ENCODE assay signal across 9 cellular contexts in genomic region chr4:1351854-1352633, GRCh38. TPM values are rescaled to one million over a fixed set of nuclear protein-coding genes. Genes with fewer than 3 reads are reported as not detected.
DNase-seq lines count a peak whose midpoint lies in the region; ATAC-seq and TF ChIP-seq lines count a peak whose summit lies in the region.
"Had no signal": no experiment of that assay in that cellular context is flagged by ENCODE, and none has a peak within 500 bp of the region (broad histone marks: within the 10 kb centered on the region; RNA-seq: fewer than 3 reads in every experiment).

No MANE protein-coding gene starts in this region.

- H3K27me3 ChIP-seq in HL-60 (ENCODE audit: insufficient read depth, poor library complexity, severe bottlenecking) (no peaks in the 10 kb centered on the region), esophagus squamous epithelium (no peaks in the 10 kb centered on the region)

- DNase-seq in COR-L47 (lab: John Stamatoyannopoulos, UW) (peak; percentile 67), HL-60 (ENCODE audit: low read depth in 1 of 2, low spot score in 1 of 2) (peak; percentile 64 to 85), OCI-M1 (lab: John Stamatoyannopoulos, UW) (peak; percentile 84), esophagus squamous epithelium (lab: John Stamatoyannopoulos, UW) (no peak)
- peak; percentile 90 for DNase-seq in activated T-cell treated with anti-CD3 and anti-CD28 coated beads, Interleukin-2, amount 50 U/mL, for 1 hour
- peak; percentile 88 for DNase-seq in natural killer cell treated with Interleukin-12 subunit alpha and Interleukin-12 subunit beta and Interleukin-15 and Interleukin-18, amount 100 ng/mL, for 72 hours (ENCODE audit: low spot score)

- no peak overlapping the region for H3K4me3 Mint-ChIP-seq in natural killer cell treated with Interleukin-12 subunit alpha and Interleukin-12 subunit beta and Interleukin-15 and Interleukin-18, amount 100 ng/mL, for 72 hours
- no peak overlapping the region for H3K4me3 Mint-ChIP-seq in stimulated activated memory B cell treated with anti-CD40 and anti-IgM and Interleukin-4, amounts not matched to agents 10 μg/mL and 1 μg/mL and 100 μg/mL, for 72 hours

- peaks cover 19 to 20% of the 10 kb centered on the region in 2 donors for H3K4me1 Mint-ChIP-seq in natural killer cell treated with Interleukin-12 subunit alpha and Interleukin-12 subunit beta and Interleukin-15 and Interleukin-18, amount 100 ng/mL, for 72 hours (ENCODE audit: low read depth in 2 of 2)
- peaks cover 33% of the 10 kb centered on the region for H3K4me1 Mint-ChIP-seq in stimulated activated memory B cell treated with anti-CD40 and anti-IgM and Interleukin-4, amounts not matched to agents 10 μg/mL and 1 μg/mL and 100 μg/mL, for 72 hours

- H3K36me3 ChIP-seq in esophagus squamous epithelium: peaks cover 13 to 69% (median 16%) of the 10 kb centered on the region in 3 donors

- WGBS in esophagus squamous epithelium, 2 donors: 42 to 50% methylated on average over 7 to 8 of the region's 26 CpGs

- H3K4me3 ChIP-seq in HL-60 (replicated peaks; ENCODE audit: insufficient read depth, low read length): no peak overlapping the region
- H3K4me3 ChIP-seq in esophagus squamous epithelium: no peak overlapping the region

- peaks cover 10 to 45% (median 19%) of the 10 kb centered on the region in 3 donors for H3K4me1 ChIP-seq in esophagus squamous epithelium

- no peaks in the 10 kb centered on the region for H3K36me3 Mint-ChIP-seq in natural killer cell treated with Interleukin-12 subunit alpha and Interleukin-12 subunit beta and Interleukin-15 and Interleukin-18, amount 100 ng/mL, for 72 hours
- peaks cover 23% of the 10 kb centered on the region for H3K36me3 Mint-ChIP-seq in stimulated activated memory B cell treated with anti-CD40 and anti-IgM and Interleukin-4, amounts not matched to agents 10 μg/mL and 1 μg/mL and 100 μg/mL, for 72 hours

- H3K9me3 Mint-ChIP-seq in natural killer cell treated with Interleukin-12 subunit alpha and Interleukin-12 subunit beta and Interleukin-15 and Interleukin-18, amount 100 ng/mL, for 72 hours: no peaks in the 10 kb centered on the region
- H3K9me3 Mint-ChIP-seq in stimulated activated memory B cell treated with anti-CD40 and anti-IgM and Interleukin-4, amounts not matched to agents 10 μg/mL and 1 μg/mL and 100 μg/mL, for 72 hours: no peaks in the 10 kb centered on the region

- H3K27ac ChIP-seq in HL-60 (replicated peaks) (no peak overlapping the region), esophagus squamous epithelium (peak overlapping the region in 3 of 4 donors; percentile 31 to 52 (median 36))

- intact Hi-C loops in esophagus squamous epithelium (cut with DNase I): loop anchor here (5.0 to 10.0 kb wide), 2 partner anchors 220 to 273 kb away; no protein-coding TSS in a partner anchor

- no peaks in the 10 kb centered on the region for H3K27me3 Mint-ChIP-seq in natural killer cell treated with Interleukin-12 subunit alpha and Interleukin-12 subunit beta and Interleukin-15 and Interleukin-18, amount 100 ng/mL, for 72 hours
- H3K27me3 Mint-ChIP-seq in stimulated activated memory B cell treated with anti-CD40 and anti-IgM and Interleukin-4, amounts not matched to agents 10 μg/mL and 1 μg/mL and 100 μg/mL, for 72 hours: no peaks in the 10 kb centered on the region

- ATAC-seq in natural killer cell treated with Interleukin-12 subunit alpha and Interleukin-12 subunit beta and Interleukin-15 and Interleukin-18, amount 100 ng/mL, for 72 hours: peak; percentile 12 to 38
- ATAC-seq in stimulated activated memory B cell treated with anti-CD40 and anti-IgM and Interleukin-4, amounts not matched to agents 10 μg/mL and 1 μg/mL and 100 μg/mL, for 72 hours: peak; percentile 44
- no peak for ATAC-seq in GM19328 (IDR thresholded peaks at IDR 0.05; ENCODE audit: unreplicated experiment)

- peak overlapping the region in 1 of 2 donors; percentile 42 for H3K27ac Mint-ChIP-seq in natural killer cell treated with Interleukin-12 subunit alpha and Interleukin-12 subunit beta and Interleukin-15 and Interleukin-18, amount 100 ng/mL, for 72 hours
- H3K27ac Mint-ChIP-seq in stimulated activated memory B cell treated with anti-CD40 and anti-IgM and Interleukin-4, amounts not matched to agents 10 μg/mL and 1 μg/mL and 100 μg/mL, for 72 hours: peak overlapping the region; percentile 60

- TF ChIP-seq CTCF in HL-60 (IDR thresholded peaks at IDR 0.05; ENCODE audit: insufficient read depth, low read length) (peak; percentile 93), esophagus squamous epithelium (IDR thresholded peaks at IDR 0.05) (peak; percentile 89 to 97 (median 92))

- TF ChIP-seq POLR2A in esophagus squamous epithelium (IDR thresholded peaks at IDR 0.05): no peak

- H3K9me3 ChIP-seq in esophagus squamous epithelium: no peaks in the 10 kb centered on the region

RNA-seq across cellular contexts. Expression of gene UVSSA, which starts 5.0 kb away (rescaled TPM):
- 10 to 100 TPM in 3 of 4 donors, 1 to 10 TPM in 1; 7.2 to 12.8 (median 11.5) TPM for total RNA-seq in esophagus squamous epithelium
- 10 to 100 TPM; 19.6 to 25.1 TPM for total RNA-seq in natural killer cell treated with Interleukin-12 subunit alpha and Interleukin-12 subunit beta and Interleukin-15 and Interleukin-18, amount 100 ng/mL, for 72 hours

RNA-seq across cellular contexts. Expression of gene NKX1-1, which starts 54.2 kb away (rescaled TPM):
- total RNA-seq in esophagus squamous epithelium: not detected
- total RNA-seq in natural killer cell treated with Interleukin-12 subunit alpha and Interleukin-12 subunit beta and Interleukin-15 and Interleukin-18, amount 100 ng/mL, for 72 hours: not detected
- total RNA-seq: T-helper 1 cell treated with Interleukin-12 subunit alpha and Interleukin-12 subunit beta and Interleukin-4 antibody, amounts not matched to agents 30 ng/mL and 1 ng/mL, for 36 hours had no signal
